In the genomic region with DNA sequence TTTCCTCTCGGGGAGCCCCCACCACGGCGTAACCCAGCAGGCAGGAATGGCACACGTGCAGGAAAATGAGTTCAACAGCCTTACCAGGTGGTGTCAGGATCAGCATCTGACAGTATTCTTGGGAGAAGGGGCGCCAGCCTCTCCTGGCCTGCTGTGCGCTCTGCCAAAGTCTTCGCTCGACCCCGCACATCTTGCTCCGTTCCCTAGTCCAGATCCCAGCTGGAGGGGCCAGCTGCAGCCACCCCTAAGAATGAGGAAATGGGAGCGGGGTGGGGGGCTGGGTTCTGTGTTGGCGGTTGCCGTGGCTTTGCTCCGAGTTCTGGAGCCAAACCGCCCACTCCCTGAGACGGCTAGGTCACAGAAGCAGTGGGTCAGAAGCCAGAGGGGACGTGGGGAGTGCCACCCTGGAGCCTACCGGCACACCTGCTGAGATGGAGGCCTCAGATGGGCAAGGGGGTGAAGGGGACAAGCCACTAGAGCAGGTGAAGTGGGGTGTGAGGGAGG, we compare ENCODE assay signal across 8 cellular contexts. TPM values are rescaled to one million over a fixed set of nuclear protein-coding genes. Genes with fewer than 3 reads are reported as not detected.
DNase-seq lines count a peak whose midpoint lies in the region; ATAC-seq and TF ChIP-seq lines count a peak whose summit lies in the region.

A gene (plus strand): TSS at position 328 of the 504 bp plus-strand sequence. CDS start 104 bp downstream, at position 432.

- H3K9me3 ChIP-seq in IMR-90 (ENCODE audit: control insufficient read depth, insufficient read depth, low read length) (no peaks in the 10 kb centered on the region), adipocyte (ENCODE audit: control insufficient read depth, low read length) (no peaks in the 10 kb centered on the region), stomach (no peaks in the 10 kb centered on the region)

- no peaks in the 10 kb centered on the region; the same call in 1 of the 2 replicates for H3K27me3 ChIP-seq in IMR-90 (ENCODE audit: control insufficient read depth, insufficient read depth, low read length)
- H3K27me3 ChIP-seq in adipocyte (replicated peaks; ENCODE audit: control insufficient read depth, insufficient read depth, low read length), result no peaks in the 10 kb centered on the region
- no peaks in the 10 kb centered on the region for H3K27me3 ChIP-seq in stomach
- H3K27me3 ChIP-seq in foreskin keratinocyte, result peaks cover 8% of the 10 kb centered on the region

- H3K4me3 ChIP-seq in IMR-90 (ENCODE audit: insufficient read depth, low read depth, low read length) (peak within 1 kb of the TSS; percentile 48), adipocyte (ENCODE audit: low read length) (peak within 1 kb of the TSS; percentile 76), stomach (peak within 1 kb of the TSS; percentile 53 to 59 (median 56))

- CTCF ChIA-PET in IMR-90 (lab: Yijun Ruan, JAX), result no interaction called here

- in situ Hi-C loops in IMR-90 (cut with MboI; ENCODE audit: low sequenced_read_pairs), result loop anchor here (25.0 kb wide), 1 partner anchor 285 kb away; a partner anchor contains a TSS

- H3K36me3 ChIP-seq in IMR-90 (ENCODE audit: control insufficient read depth, insufficient read depth, low read length), result no peaks in the 10 kb centered on the region
- no peaks in the 10 kb centered on the region for H3K36me3 ChIP-seq in adipocyte (ENCODE audit: control insufficient read depth, insufficient read depth, low read length, severe bottlenecking)
- H3K36me3 ChIP-seq in stomach, result no peaks in the 10 kb centered on the region

- TF ChIP-seq EP300 in stomach (IDR thresholded peaks at IDR 0.05), result no peak

- H3K18ac ChIP-seq in IMR-90 (ENCODE audit: low read depth, low read length), result peak within 1 kb of the TSS; percentile 71; the same call in 1 of the 2 replicates

- no peak for ATAC-seq in IMR-90 (ENCODE audit: low read depth)
- ATAC-seq in foreskin keratinocyte, result no peak
- ATAC-seq in GM21786 (IDR thresholded peaks at IDR 0.05; ENCODE audit: unreplicated experiment), result no peak

- DNase-seq in IMR-90 (no peak), adipocyte (ENCODE audit: low read depth) (no peak), iPS-NIHi11 (ENCODE audit: low spot score) (peak; percentile 36), stomach (no peak), DMS153 treated with DMSO at 0.1 percent for 48 hours (lab: John Stamatoyannopoulos, UW; ENCODE audit: unreplicated experiment) (no peak), foreskin keratinocyte (no peak)
- DNase-seq in activated CD4-positive, alpha-beta T cell treated with anti-CD3 and anti-CD28 coated beads, Interleukin-2, amount 50 U/mL, for 1 hour, result no peak

- dilution Hi-C loops in IMR-90 (cut with HindIII; ENCODE audit: low sequenced_read_pairs, unreplicated experiment), result no loop called here

- H3K27ac ChIP-seq in IMR-90 (ENCODE audit: insufficient read depth, low read length), result no peak within 1 kb of the TSS; the same call in 1 of the 2 replicates
- H3K27ac ChIP-seq in stomach, result peak within 1 kb of the TSS in 4 of 5 donors; percentile 10 to 71 (median 46)
- H3K27ac ChIP-seq in foreskin keratinocyte, result no peak within 1 kb of the TSS

- TF ChIP-seq RAD21 in IMR-90 (IDR thresholded peaks at IDR 0.05; ENCODE audit: low read length), result no peak

- peak within 1 kb of the TSS; percentile 94 for H2AFZ ChIP-seq in IMR-90 (replicated peaks; ENCODE audit: low read length, poor library complexity)

- H4K91ac ChIP-seq in IMR-90 (ENCODE audit: insufficient read depth, low read depth, low read length), result peak within 1 kb of the TSS; percentile 53; the same call in 1 of the 2 replicates

- no peaks in the 10 kb centered on the region for H4K20me1 ChIP-seq in IMR-90 (ENCODE audit: insufficient read depth, low read length)

- 81% methylated on average over 3 of the region's 18 CpGs; no CpG with 5 or more reads in 1 of the 2 experiments for WGBS in IMR-90 (ENCODE audit: extremely low coverage in 2 of 2, insufficient read length in 1 of 2), 2 experiments
- WGBS in stomach, 5 donors, result 70 to 86% (median 78%) methylated on average over 14 to 18 of the region's 18 CpGs

- peak within 1 kb of the TSS; percentile 78 for H4K5ac ChIP-seq in IMR-90 (ENCODE audit: low read depth, low read length)

- peak within 1 kb of the TSS; percentile 87 for H3K4me2 ChIP-seq in IMR-90 (ENCODE audit: low read depth, low read length)

- H3K56ac ChIP-seq in IMR-90 (ENCODE audit: extremely low read depth, insufficient read depth, low read length), result no peak within 1 kb of the TSS; the same call in 1 of the 2 replicates

- H2BK5ac ChIP-seq in IMR-90 (ENCODE audit: low read depth, low read length, poor library complexity, severe bottlenecking), result no peak within 1 kb of the TSS

- no peak within 1 kb of the TSS for H3K14ac ChIP-seq in IMR-90 (replicated peaks; ENCODE audit: low read depth, low read length)

- H2AK5ac ChIP-seq in IMR-90 (ENCODE audit: low read depth, low read length), result no peak within 1 kb of the TSS

- H2AK9ac ChIP-seq in IMR-90 (replicated peaks; ENCODE audit: low read depth, low read length, poor library complexity), result peak within 1 kb of the TSS; percentile 13

- H2BK120ac ChIP-seq in IMR-90 (ENCODE audit: low read depth, low read length), result peak within 1 kb of the TSS; percentile 77

- 0 out of 3 replicates have a peak within 1 kb of the TSS, but pooled peaks have one; percentile 77 for H2BK15ac ChIP-seq in IMR-90 (ENCODE audit: low read depth, low read length)

- no peaks in the 10 kb centered on the region for H3K79me1 ChIP-seq in IMR-90 (ENCODE audit: low read depth in 1 of 2, low read length in 2 of 2)

- TF ChIP-seq POLR2A in IMR-90 (IDR thresholded peaks at IDR 0.05; ENCODE audit: low read depth, low read length) (no peak), stomach (IDR thresholded peaks at IDR 0.05) (no peak)

- TF ChIP-seq CTCF in IMR-90 (conservative IDR thresholded peaks at IDR 0.05; ENCODE audit: low read depth, low read length) (no peak), stomach (IDR thresholded peaks at IDR 0.05) (no peak), foreskin keratinocyte (conservative IDR thresholded peaks at IDR 0.05) (no peak)

- no peaks in the 10 kb centered on the region for H3K9me1 ChIP-seq in IMR-90 (ENCODE audit: insufficient read depth, low read length)

- H4K8ac ChIP-seq in IMR-90 (ENCODE audit: low read depth in 2 of 2, low read length in 2 of 2), result peak within 1 kb of the TSS; percentile 37 to 72; a peak in 3 of 4 replicates

- peak within 1 kb of the TSS; percentile 67; the same call in 1 of the 2 replicates for H3K4ac ChIP-seq in IMR-90 (ENCODE audit: low read depth, low read length)

- intact Hi-C loops in IMR-90 (cut with micrococcal nuclease), result no loop called here
- intact Hi-C loops in stomach (cut with DNase I; ENCODE audit: low total_unique reads), result no loop called here

- POLR2A ChIA-PET in IMR-90 (lab: Charles Lee; ENCODE audit: unreplicated experiment), result no interaction called here

- H3K4me1 ChIP-seq in IMR-90 (ENCODE audit: control insufficient read depth, insufficient read depth, low read length) (no peaks in the 10 kb centered on the region; the same call in 1 of the 2 replicates), adipocyte (ENCODE audit: control insufficient read depth, insufficient read depth, low read length) (peaks cover 14% of the 10 kb centered on the region), stomach (peaks cover 4 to 15% (median 10%) of the 10 kb centered on the region in 4 donors), foreskin keratinocyte (no peaks in the 10 kb centered on the region)

- H2BK20ac ChIP-seq in IMR-90 (ENCODE audit: low read depth, low read length), result peak within 1 kb of the TSS; percentile 48; the same call in 1 of the 2 replicates

- peak within 1 kb of the TSS; percentile 32; the same call in 1 of the 2 replicates for H3K23ac ChIP-seq in IMR-90 (ENCODE audit: low read depth, low read length)

- no TSS peak for BruUV-seq in IMR-90 (replicated peaks; lab: Mats Ljungman, UMichigan)

- H3K9ac ChIP-seq in IMR-90 (ENCODE audit: low read depth, low read length) (peak within 1 kb of the TSS; percentile 71), adipocyte (ENCODE audit: low read length) (peak within 1 kb of the TSS; percentile 80)

TF ChIP-seq in IMR-90, 13 proteins besides CTCF, POLR2A, EP300 and RAD21 (continues in another document):
- TF ChIP-seq, protein P1, sequence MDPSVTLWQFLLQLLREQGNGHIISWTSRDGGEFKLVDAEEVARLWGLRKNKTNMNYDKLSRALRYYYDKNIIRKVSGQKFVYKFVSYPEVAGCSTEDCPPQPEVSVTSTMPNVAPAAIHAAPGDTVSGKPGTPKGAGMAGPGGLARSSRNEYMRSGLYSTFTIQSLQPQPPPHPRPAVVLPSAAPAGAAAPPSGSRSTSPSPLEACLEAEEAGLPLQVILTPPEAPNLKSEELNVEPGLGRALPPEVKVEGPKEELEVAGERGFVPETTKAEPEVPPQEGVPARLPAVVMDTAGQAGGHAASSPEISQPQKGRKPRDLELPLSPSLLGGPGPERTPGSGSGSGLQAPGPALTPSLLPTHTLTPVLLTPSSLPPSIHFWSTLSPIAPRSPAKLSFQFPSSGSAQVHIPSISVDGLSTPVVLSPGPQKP (IDR thresholded peaks at IDR 0.05; ENCODE audit: borderline replicate concordance, low read depth, low read length), result no peak
- TF ChIP-seq MAZ (IDR thresholded peaks at IDR 0.05; ENCODE audit: borderline replicate concordance, low read depth, low read length), result no peak
- TF ChIP-seq CEBPB (IDR thresholded peaks at IDR 0.05; ENCODE audit: low read depth, low read length), result no peak
- TF ChIP-seq RFX5 (IDR thresholded peaks at IDR 0.05; ENCODE audit: low read depth, low read length), result no peak
- no peak for TF ChIP-seq MXI1 (IDR thresholded peaks at IDR 0.05; ENCODE audit: borderline replicate concordance, low read depth, low read length)
- TF ChIP-seq FOS (IDR thresholded peaks at IDR 0.05; ENCODE audit: low read depth, low read length), result no peak
- TF ChIP-seq RCOR1 (IDR thresholded peaks at IDR 0.05; ENCODE audit: insufficient replicate concordance, low read length), result no peak
- TF ChIP-seq, protein P2, sequence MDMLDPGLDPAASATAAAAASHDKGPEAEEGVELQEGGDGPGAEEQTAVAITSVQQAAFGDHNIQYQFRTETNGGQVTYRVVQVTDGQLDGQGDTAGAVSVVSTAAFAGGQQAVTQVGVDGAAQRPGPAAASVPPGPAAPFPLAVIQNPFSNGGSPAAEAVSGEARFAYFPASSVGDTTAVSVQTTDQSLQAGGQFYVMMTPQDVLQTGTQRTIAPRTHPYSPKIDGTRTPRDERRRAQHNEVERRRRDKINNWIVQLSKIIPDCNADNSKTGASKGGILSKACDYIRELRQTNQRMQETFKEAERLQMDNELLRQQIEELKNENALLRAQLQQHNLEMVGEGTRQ (IDR thresholded peaks at IDR 0.05; ENCODE audit: low read depth, low read length), result no peak
- TF ChIP-seq CHD1 (IDR thresholded peaks at IDR 0.05; ENCODE audit: low read depth, low read length), result no peak
- no peak for TF ChIP-seq MAFK (IDR thresholded peaks at IDR 0.05; ENCODE audit: low read depth, low read length)

RNA-seq across cellular contexts. Expression of the gene that starts here (rescaled TPM):
- not detected in 2 replicates for total RNA-seq in IMR-90 (2012; rRNA removed)
- not detected in 2 replicates for polyA plus RNA-seq in IMR-90 (2012; rRNA removed)
- polyA plus RNA-seq in IMR-90 (2012; cell fraction: cytosol; rRNA removed), result not detected in 2 replicates
- polyA plus RNA-seq in IMR-90 (2012; cell fraction: nucleus; rRNA removed; ENCODE audit: low replicate concordance), result not detected in 2 replicates
- total RNA-seq in stomach, result not detected
- polyA plus RNA-seq in stomach, result not detected
- not detected in 2 replicates for total RNA-seq in foreskin keratinocyte
- polyA plus RNA-seq in foreskin keratinocyte, result not detected in 2 replicates

Comparison
In these comparisons a context has a peak if more than half of its experiments do, and no peak if none do; other contexts are left out.
1. H3K27ac ChIP-seq: peak in stomach (4 of 5); none in IMR-90 (single experiment) and foreskin keratinocyte (single experiment).
2. Peak in every context shown above with its lines, with median percentiles within 50 percentile points of each other: H3K4me3 ChIP-seq.